In genomic region chr4:25633541-25633940, GRCh38 we compare ENCODE assay signal across 20 cellular contexts. TPM values are rescaled to one million over a fixed set of nuclear protein-coding genes. Genes with fewer than 3 reads are reported as not detected.
DNase-seq lines count a peak whose midpoint lies in the region; ATAC-seq and TF ChIP-seq lines count a peak whose summit lies in the region.
"Had no signal": no experiment of that assay in that cellular context is flagged by ENCODE, and none has a peak within 500 bp of the region (broad histone marks: within the 10 kb centered on the region; RNA-seq: fewer than 3 reads in every experiment).

No MANE protein-coding gene starts in this region.

- H3K4me1 ChIP-seq in upper lobe of right lung = no peaks in the 10 kb centered on the region
- no peaks in the 10 kb centered on the region for H3K4me1 ChIP-seq in naive thymus-derived CD4-positive, alpha-beta T cell (ENCODE audit: control insufficient read depth in 2 of 2, insufficient read depth in 2 of 2, low read length in 2 of 2)

- H3K9me3 ChIP-seq in upper lobe of right lung = no peaks in the 10 kb centered on the region
- no peaks in the 10 kb centered on the region for H3K9me3 ChIP-seq in naive thymus-derived CD4-positive, alpha-beta T cell (ENCODE audit: control insufficient read depth in 2 of 3, low read length in 3 of 3)

- no peaks in the 10 kb centered on the region for H3K36me3 ChIP-seq in upper lobe of right lung
- H3K36me3 ChIP-seq in naive thymus-derived CD4-positive, alpha-beta T cell (ENCODE audit: control insufficient read depth in 2 of 3, insufficient read depth in 3 of 3, low read length in 3 of 3) = no peaks in the 10 kb centered on the region

- CTCF ChIA-PET in naive thymus-derived CD4-positive, alpha-beta T cell (lab: Charles Lee) = no interaction called here
- CTCF ChIA-PET in activated CD4-positive, alpha-beta T cell treated with anti-CD3 and anti-CD28 coated beads, Interleukin-2, amount 10 ng/mL, durations not matched to agents 7 days and 5 days (lab: Charles Lee) = no interaction called here

- H3K27me3 Mint-ChIP-seq in progenitor cell of endocrine pancreas = peaks cover 9% of the 10 kb centered on the region
- H3K27me3 Mint-ChIP-seq in naive thymus-derived CD4-positive, alpha-beta T cell = peaks cover 0 to 11% (median 10%) of the 10 kb centered on the region in 5 donors
- no peaks in the 10 kb centered on the region for H3K27me3 Mint-ChIP-seq in activated CD4-positive, alpha-beta T cell treated with anti-CD3 and anti-CD28 coated beads, Interleukin-2, amount 10 ng/mL, durations not matched to agents 7 days and 5 days
- peaks cover 30 to 35% of the 10 kb centered on the region in 2 donors for H3K27me3 Mint-ChIP-seq in effector memory CD8-positive, alpha-beta T cell

- H3K4me1 Mint-ChIP-seq in progenitor cell of endocrine pancreas (ENCODE audit: low read depth) = no peaks in the 10 kb centered on the region
- H3K4me1 Mint-ChIP-seq in naive thymus-derived CD4-positive, alpha-beta T cell = no peaks in the 10 kb centered on the region
- no peaks in the 10 kb centered on the region for H3K4me1 Mint-ChIP-seq in activated CD4-positive, alpha-beta T cell treated with anti-CD3 and anti-CD28 coated beads, Interleukin-2, amount 10 ng/mL, durations not matched to agents 7 days and 5 days
- H3K4me1 Mint-ChIP-seq in effector memory CD8-positive, alpha-beta T cell (ENCODE audit: low read depth in 2 of 2) = peaks cover 9 to 15% of the 10 kb centered on the region in 2 donors
- H3K4me1 Mint-ChIP-seq: CD4-positive, CD25-positive, alpha-beta regulatory T cell had no signal

- H3K27ac Mint-ChIP-seq in progenitor cell of endocrine pancreas = peak overlapping the region; percentile 71
- H3K27ac Mint-ChIP-seq in naive thymus-derived CD4-positive, alpha-beta T cell = no peak overlapping the region
- no peak overlapping the region for H3K27ac Mint-ChIP-seq in activated CD4-positive, alpha-beta T cell treated with anti-CD3 and anti-CD28 coated beads, Interleukin-2, amount 10 ng/mL, durations not matched to agents 7 days and 5 days
- no peak overlapping the region for H3K27ac Mint-ChIP-seq in effector memory CD8-positive, alpha-beta T cell
- H3K27ac Mint-ChIP-seq: CD4-positive, CD25-positive, alpha-beta regulatory T cell; CD8-positive, alpha-beta memory T cell had no signal

- no peaks in the 10 kb centered on the region for H3K9me3 Mint-ChIP-seq in progenitor cell of endocrine pancreas (ENCODE audit: low read depth)
- peaks cover 0 to 7% (median 0%) of the 10 kb centered on the region in 11 donors for H3K9me3 Mint-ChIP-seq in naive thymus-derived CD4-positive, alpha-beta T cell
- H3K9me3 Mint-ChIP-seq in activated CD4-positive, alpha-beta T cell treated with anti-CD3 and anti-CD28 coated beads, Interleukin-2, amount 10 ng/mL, durations not matched to agents 7 days and 5 days = no peaks in the 10 kb centered on the region
- H3K9me3 Mint-ChIP-seq in effector memory CD8-positive, alpha-beta T cell = no peaks in the 10 kb centered on the region

- no peak for ATAC-seq in upper lobe of right lung
- ATAC-seq in naive thymus-derived CD4-positive, alpha-beta T cell = no peak
- no peak for ATAC-seq in effector memory CD8-positive, alpha-beta T cell (replicated peaks)
- ATAC-seq: GM12878 had no signal

- H3K27ac ChIP-seq in upper lobe of right lung = no peak overlapping the region
- H3K27ac ChIP-seq in naive thymus-derived CD4-positive, alpha-beta T cell (ENCODE audit: low read depth, low read length) = no peak overlapping the region
- H3K27ac ChIP-seq: GM23248 had no signal

- H3K4me3 ChIP-seq in upper lobe of right lung = no peak overlapping the region
- no peak overlapping the region for H3K4me3 ChIP-seq in naive thymus-derived CD4-positive, alpha-beta T cell (ENCODE audit: low read length)
- H3K4me3 ChIP-seq: GM12878, GM23248 had no signal

- TF ChIP-seq CTCF in progenitor cell of endocrine pancreas (IDR thresholded peaks at IDR 0.05; ENCODE audit: unreplicated experiment) (no peak), upper lobe of right lung (IDR thresholded peaks at IDR 0.05) (no peak)

- DNase-seq in LHCN-M2 (ENCODE audit: low read depth) (peak; percentile 32), myocyte (ENCODE audit: low read depth) (peak; percentile 37), progenitor cell of endocrine pancreas (ENCODE audit: low spot score, unreplicated experiment) (no peak), upper lobe of right lung (peak; percentile 33), LoVo (ENCODE audit: low spot score) (no peak)
- DNase-seq in naive thymus-derived CD4-positive, alpha-beta T cell = no peak
- no peak for DNase-seq in activated CD4-positive, alpha-beta T cell treated with anti-CD3 and anti-CD28 coated beads, Interleukin-2, amount 10 ng/mL, durations not matched to agents 7 days and 5 days
- no peak for DNase-seq in effector memory CD8-positive, alpha-beta T cell
- DNase-seq: C1 segment of cervical spinal cord; CD4-positive, CD25-positive, alpha-beta regulatory T cell; CD8-positive, alpha-beta memory T cell; DMS 273 treated with DMSO at 0.1 percent for 48 hours; DMS79; EL; GDM1; GM23248; H7; HCEC 1CT had no signal

- no peaks in the 10 kb centered on the region for H3K27me3 ChIP-seq in upper lobe of right lung
- H3K27me3 ChIP-seq in naive thymus-derived CD4-positive, alpha-beta T cell (ENCODE audit: control insufficient read depth in 2 of 2, insufficient read depth in 2 of 2, low read length in 2 of 2) = no peaks in the 10 kb centered on the region

- POLR2A ChIA-PET in naive thymus-derived CD4-positive, alpha-beta T cell (lab: Charles Lee) = no interaction called here
- POLR2A ChIA-PET in activated CD4-positive, alpha-beta T cell treated with anti-CD3 and anti-CD28 coated beads, Interleukin-2, amount 10 ng/mL, durations not matched to agents 7 days and 5 days (lab: Charles Lee) = no interaction called here

- no peak overlapping the region for H3K4me3 Mint-ChIP-seq in progenitor cell of endocrine pancreas (ENCODE audit: low read depth)
- H3K4me3 Mint-ChIP-seq in naive thymus-derived CD4-positive, alpha-beta T cell = no peak overlapping the region
- no peak overlapping the region for H3K4me3 Mint-ChIP-seq in activated CD4-positive, alpha-beta T cell treated with anti-CD3 and anti-CD28 coated beads, Interleukin-2, amount 10 ng/mL, durations not matched to agents 7 days and 5 days
- no peak overlapping the region for H3K4me3 Mint-ChIP-seq in effector memory CD8-positive, alpha-beta T cell
- H3K4me3 Mint-ChIP-seq: CD4-positive, CD25-positive, alpha-beta regulatory T cell; CD8-positive, alpha-beta memory T cell had no signal

- no peaks in the 10 kb centered on the region for H3K36me3 Mint-ChIP-seq in progenitor cell of endocrine pancreas (ENCODE audit: insufficient read depth)
- H3K36me3 Mint-ChIP-seq in naive thymus-derived CD4-positive, alpha-beta T cell = no peaks in the 10 kb centered on the region
- no peaks in the 10 kb centered on the region for H3K36me3 Mint-ChIP-seq in activated CD4-positive, alpha-beta T cell treated with anti-CD3 and anti-CD28 coated beads, Interleukin-2, amount 10 ng/mL, durations not matched to agents 7 days and 5 days (ENCODE audit: low read depth)
- peaks cover 4% of the 10 kb centered on the region for H3K36me3 Mint-ChIP-seq in effector memory CD8-positive, alpha-beta T cell (ENCODE audit: insufficient read depth)
- H3K36me3 Mint-ChIP-seq: CD4-positive, CD25-positive, alpha-beta regulatory T cell had no signal

- intact Hi-C loops in upper lobe of right lung (cut with DNase I) = no loop called here
- intact Hi-C loops in naive thymus-derived CD4-positive, alpha-beta T cell (cut with micrococcal nuclease) = no loop called here

RNA-seq across cellular contexts. Expression of gene SLC34A2, which starts 22.1 kb away (rescaled TPM):
- total RNA-seq in LHCN-M2 (2014; rRNA removed) (not detected in 2 replicates), myocyte (not detected in 2 replicates), progenitor cell of endocrine pancreas (1.1 and 2.2 TPM in 2 replicates), upper lobe of right lung (2,903 TPM)
- 0.01 TPM for polyA plus RNA-seq in LHCN-M2 (2012)
- not detected for polyA plus RNA-seq in myocyte (2012)
- not detected for total RNA-seq in naive thymus-derived CD4-positive, alpha-beta T cell
- polyA plus RNA-seq in naive thymus-derived CD4-positive, alpha-beta T cell = not detected
- total RNA-seq in activated CD4-positive, alpha-beta T cell treated with anti-CD3 and anti-CD28 coated beads, Interleukin-2, amount 10 ng/mL, durations not matched to agents 7 days and 5 days = not detected
- total RNA-seq: A172; CD4-positive, CD25-positive, alpha-beta regulatory T cell; CD8-positive, alpha-beta memory T cell; GM23248 had no signal
- polyA plus RNA-seq: CD4-positive, CD25-positive, alpha-beta regulatory T cell; CD8-positive, alpha-beta memory T cell; GM23248 had no signal

Comparison
In these comparisons a context has a peak if more than half of its experiments do, and no peak if none do; other contexts are left out.
1. DNase-seq: peak in LHCN-M2 (single experiment), myocyte (single experiment) and upper lobe of right lung (single experiment); none in progenitor cell of endocrine pancreas (single experiment), naive thymus-derived CD4-positive, alpha-beta T cell (0 of 9), LoVo (single experiment), activated CD4-positive, alpha-beta T cell treated with anti-CD3 and anti-CD28 coated beads, Interleukin-2, amount 10 ng/mL, durations not matched to agents 7 days and 5 days (single experiment) and effector memory CD8-positive, alpha-beta T cell (0 of 3).
2. RNA of gene SLC34A2, which starts 22.1 kb away (total RNA-seq): 2,903 TPM in upper lobe of right lung (single experiment); 1.1 to 2.2 TPM in progenitor cell of endocrine pancreas, not detected in LHCN-M2, not detected in myocyte, not detected in naive thymus-derived CD4-positive, alpha-beta T cell and not detected in activated CD4-positive, alpha-beta T cell treated with anti-CD3 and anti-CD28 coated beads, Interleukin-2, amount 10 ng/mL, durations not matched to agents 7 days and 5 days; every median in the first group is over 100 times any median in the second.